1 cellular context compared by ENCODE assay signal in genomic region chr7:131196808-131197207, GRCh38.
TF ChIP-seq lines count a peak whose summit lies in the region.

No MANE protein-coding gene starts in this region.

TF ChIP-seq in A549, 52 proteins besides CTCF, POLR2A, EP300 and RAD21 (continued from another document):
- TF ChIP-seq REST (IDR thresholded peaks at IDR 0.05): peak; percentile 83
